Comparison of ENCODE assay signal across 15 cellular contexts in the genomic region with DNA sequence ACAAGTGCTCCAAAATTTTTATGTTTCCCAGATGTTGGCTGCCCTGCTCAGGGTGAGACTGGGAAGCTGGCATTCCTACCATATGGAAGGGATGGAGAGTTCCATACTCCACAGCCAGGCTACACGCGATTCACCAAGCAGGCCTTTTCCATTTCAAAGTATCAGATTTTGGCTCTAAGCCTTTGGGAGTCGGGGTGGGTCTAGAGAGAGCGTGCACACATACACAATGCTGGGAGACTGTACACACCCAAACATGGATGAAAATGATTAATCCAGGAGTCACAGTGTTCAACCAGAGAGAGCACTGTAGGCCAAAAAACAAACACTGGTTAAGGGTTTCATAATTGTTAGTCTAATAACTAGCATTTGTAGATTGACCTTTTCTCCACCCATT.
DNase-seq lines count a peak whose midpoint lies in the region; ATAC-seq and TF ChIP-seq lines count a peak whose summit lies in the region.
"Had no signal": no experiment of that assay in that cellular context is flagged by ENCODE, and none has a peak within 500 bp of the region (broad histone marks: within the 10 kb centered on the region; RNA-seq: fewer than 3 reads in every experiment).

No MANE protein-coding gene starts in this region.

- peak overlapping the region; percentile 19; the same call in 1 of the 2 replicates for H3K4me3 ChIP-seq in ACC112 (ENCODE audit: low read depth, low read length)
- no peak overlapping the region for H3K4me3 ChIP-seq in cardiac fibroblast (replicated peaks in 1 of 2; ENCODE audit: low read depth in 2 of 2, low read length in 2 of 2)

- DNase-seq in HCEC 1CT (peak; percentile 89), cardiac fibroblast (ENCODE audit: low read depth in 2 of 2) (peak; percentile 57 to 89), kidney tubule cell (ENCODE audit: low spot score) (peak; percentile 49), SW480 (ENCODE audit: low spot score) (no peak)
- DNase-seq in activated T-cell treated with anti-CD3 and anti-CD28 coated beads, Interleukin-2, amount 50 U/mL, for 24 hours: no peak
- no peak for DNase-seq in activated T-cell treated with anti-CD3 and anti-CD28 coated beads, Interleukin-2, amount 50 U/mL, for 48 hours
- DNase-seq: activated CD8-positive, alpha-beta memory T cell treated with anti-CD3 and anti-CD28 coated beads, Interleukin-2, amount 10 ng/mL, durations not matched to agents 7 days and 5 days; amniotic stem cell; hippocampal formation; occipital lobe; stimulated activated CD4-positive, alpha-beta T cell treated with anti-CD3 and anti-CD28 coated beads, Interleukin-2, amount 100 ng/mL, for 24 hours had no signal

- H3K27ac Mint-ChIP-seq in activated T-cell treated with anti-CD3 and anti-CD28 coated beads, Interleukin-2, amount 50 U/mL, for 24 hours: no peak overlapping the region
- H3K27ac Mint-ChIP-seq: activated CD8-positive, alpha-beta memory T cell treated with anti-CD3 and anti-CD28 coated beads, Interleukin-2, amount 10 ng/mL, durations not matched to agents 7 days and 5 days; memory B cell had no signal

- H3K27me3 Mint-ChIP-seq in activated T-cell treated with anti-CD3 and anti-CD28 coated beads, Interleukin-2, amount 50 U/mL, for 24 hours: no peaks in the 10 kb centered on the region
- H3K27me3 Mint-ChIP-seq: activated CD8-positive, alpha-beta memory T cell treated with anti-CD3 and anti-CD28 coated beads, Interleukin-2, amount 10 ng/mL, durations not matched to agents 7 days and 5 days had no signal

- no peaks in the 10 kb centered on the region for H3K27me3 ChIP-seq in ACC112 (ENCODE audit: insufficient read depth, low read length)

- H3K4me1 ChIP-seq in ACC112 (ENCODE audit: control insufficient read depth, insufficient read depth, low read length, unreplicated experiment): peaks cover 25% of the 10 kb centered on the region

- no peaks in the 10 kb centered on the region for H3K36me3 Mint-ChIP-seq in activated T-cell treated with anti-CD3 and anti-CD28 coated beads, Interleukin-2, amount 50 U/mL, for 24 hours (ENCODE audit: low read depth)
- H3K36me3 Mint-ChIP-seq: activated CD8-positive, alpha-beta memory T cell treated with anti-CD3 and anti-CD28 coated beads, Interleukin-2, amount 10 ng/mL, durations not matched to agents 7 days and 5 days; memory B cell had no signal

- no peaks in the 10 kb centered on the region for H3K79me2 ChIP-seq in ACC112 (ENCODE audit: control insufficient read depth, insufficient read depth, low read length, unreplicated experiment)

- H3K4me1 Mint-ChIP-seq in activated T-cell treated with anti-CD3 and anti-CD28 coated beads, Interleukin-2, amount 50 U/mL, for 24 hours (ENCODE audit: low read depth): no peaks in the 10 kb centered on the region
- H3K4me1 Mint-ChIP-seq: activated CD8-positive, alpha-beta memory T cell treated with anti-CD3 and anti-CD28 coated beads, Interleukin-2, amount 10 ng/mL, durations not matched to agents 7 days and 5 days; memory B cell had no signal

- TF ChIP-seq CTCF in cardiac fibroblast (IDR thresholded peaks at IDR 0.05; ENCODE audit: low read depth, low read length): peak; percentile 21

- H3K27ac ChIP-seq in ACC112 (ENCODE audit: low read depth, low read length): peak overlapping the region; percentile 66

- no peak overlapping the region for H3K4me3 Mint-ChIP-seq in activated T-cell treated with anti-CD3 and anti-CD28 coated beads, Interleukin-2, amount 50 U/mL, for 24 hours
- H3K4me3 Mint-ChIP-seq: activated CD8-positive, alpha-beta memory T cell treated with anti-CD3 and anti-CD28 coated beads, Interleukin-2, amount 10 ng/mL, durations not matched to agents 7 days and 5 days; memory B cell had no signal

- H3K36me3 ChIP-seq in ACC112 (ENCODE audit: insufficient read depth, low read length): peaks cover 8% of the 10 kb centered on the region

- no peaks in the 10 kb centered on the region for H3K9me3 Mint-ChIP-seq in activated T-cell treated with anti-CD3 and anti-CD28 coated beads, Interleukin-2, amount 50 U/mL, for 24 hours
- H3K9me3 Mint-ChIP-seq: memory B cell had no signal

- no peak overlapping the region for H2AFZ ChIP-seq in ACC112 (ENCODE audit: low read length, unreplicated experiment)

- ATAC-seq in HG03571 (IDR thresholded peaks at IDR 0.05; ENCODE audit: unreplicated experiment): no peak
- ATAC-seq: activated CD8-positive, alpha-beta memory T cell treated with anti-CD3 and anti-CD28 coated beads, Interleukin-2, amount 10 ng/mL, durations not matched to agents 7 days and 5 days; HCT116 had no signal

Comparison
In these comparisons a context has a peak if more than half of its experiments do, and no peak if none do; other contexts are left out.
1. DNase-seq: peak in HCEC 1CT (single experiment), cardiac fibroblast (2 of 2) and kidney tubule cell (single experiment); none in SW480 (single experiment), activated T-cell treated with anti-CD3 and anti-CD28 coated beads, Interleukin-2, amount 50 U/mL, for 24 hours (single experiment) and activated T-cell treated with anti-CD3 and anti-CD28 coated beads, Interleukin-2, amount 50 U/mL, for 48 hours (0 of 2).